In genomic region chr16:53099318-53100130, GRCh38 we compare ENCODE assay signal across 1 cellular context.
TF ChIP-seq lines count a peak whose summit lies in the region.

No MANE protein-coding gene starts in this region.

TF ChIP-seq in HEK293, 187 proteins besides CTCF, POLR2A, EP300 and RAD21 (continued from another document and continues in another):
- TF ChIP-seq ZNF362 (tag by site-specific recombination; IDR thresholded peaks at IDR 0.05) (no peak), ZNF768 (tag by site-specific recombination; IDR thresholded peaks at IDR 0.05) (no peak), ZNF76 (tag by site-specific recombination; IDR thresholded peaks at IDR 0.05; ENCODE audit: borderline replicate concordance, low read depth) (0 out of 2 replicates have a peak, but pooled peaks have one; percentile 13), ZBTB20 (tag by site-specific recombination; IDR thresholded peaks at IDR 0.05) (peak; percentile 79), GLIS1 (tag by site-specific recombination; IDR thresholded peaks at IDR 0.05) (peak; percentile 79), ZNF394 (tag by site-specific recombination; IDR thresholded peaks at IDR 0.05; ENCODE audit: borderline replicate concordance) (peak; percentile 75; the same call in 1 of the 2 replicates), ZXDB (tag by site-specific recombination; IDR thresholded peaks at IDR 0.05) (peak; percentile 83), ZNF239 (tag by site-specific recombination; IDR thresholded peaks at IDR 0.05) (no peak), ZNF843 (tag by site-specific recombination; IDR thresholded peaks at IDR 0.05) (peak; percentile 46; the same call in 1 of the 2 replicates), SP3 (tag by site-specific recombination; IDR thresholded peaks at IDR 0.05) (peak; percentile 77), TSHZ1 (tag by site-specific recombination; IDR thresholded peaks at IDR 0.05; ENCODE audit: borderline replicate concordance) (no peak), ZNF202 (tag by site-specific recombination; IDR thresholded peaks at IDR 0.05; ENCODE audit: borderline replicate concordance) (no peak), ZNF341 (tag by site-specific recombination; IDR thresholded peaks at IDR 0.05; ENCODE audit: low read depth) (peak; percentile 85), ZNF571 (tag by site-specific recombination; IDR thresholded peaks at IDR 0.05) (no peak), ZIC2 (tag by site-specific recombination; IDR thresholded peaks at IDR 0.05) (peak; percentile 92), OVOL3 (tag by site-specific recombination; IDR thresholded peaks at IDR 0.05) (no peak), ZNF747 (tag by site-specific recombination; IDR thresholded peaks at IDR 0.05) (no peak), ZFHX2 (tag by site-specific recombination; conservative IDR thresholded peaks at IDR 0.05) (peak; percentile 86), ZBTB8A (tag by site-specific recombination; IDR thresholded peaks at IDR 0.05) (peak; percentile 56; the same call in 1 of the 2 replicates), ZNF561 (tag by site-specific recombination; IDR thresholded peaks at IDR 0.05; ENCODE audit: borderline replicate concordance) (peak; percentile 79; the same call in 1 of the 2 replicates), ZBTB48 (tag by site-specific recombination; IDR thresholded peaks at IDR 0.05) (0 out of 2 replicates have a peak, but pooled peaks have one; percentile 4), YY2 (tag by site-specific recombination; IDR thresholded peaks at IDR 0.05) (no peak), ZNF600 (tag by site-specific recombination; IDR thresholded peaks at IDR 0.05) (peak; percentile 78), SP7 (tag by site-specific recombination; IDR thresholded peaks at IDR 0.05) (peak; percentile 73), ZNF654 (tag by site-specific recombination; IDR thresholded peaks at IDR 0.05; ENCODE audit: low read depth) (no peak), PRDM10 (tag by site-specific recombination; IDR thresholded peaks at IDR 0.05) (peak; percentile 95), ZNF626 (tag by site-specific recombination; IDR thresholded peaks at IDR 0.05) (no peak), ZNF513 (tag by site-specific recombination; IDR thresholded peaks at IDR 0.05) (peak; percentile 23; the same call in 1 of the 2 replicates), ZNF10 (tag by site-specific recombination; IDR thresholded peaks at IDR 0.05) (peak; percentile 49; the same call in 1 of the 2 replicates), KLF7 (tag by site-specific recombination; IDR thresholded peaks at IDR 0.05; ENCODE audit: borderline replicate concordance) (peak; percentile 53; the same call in 1 of the 2 replicates), BCL11A (tag by site-specific recombination; IDR thresholded peaks at IDR 0.05; ENCODE audit: low read depth) (0 out of 2 replicates have a peak, but pooled peaks have one; percentile 43), KLF9 (tag by site-specific recombination; IDR thresholded peaks at IDR 0.05; ENCODE audit: low read depth) (peak; percentile 68)
- TF ChIP-seq, protein P1, sequence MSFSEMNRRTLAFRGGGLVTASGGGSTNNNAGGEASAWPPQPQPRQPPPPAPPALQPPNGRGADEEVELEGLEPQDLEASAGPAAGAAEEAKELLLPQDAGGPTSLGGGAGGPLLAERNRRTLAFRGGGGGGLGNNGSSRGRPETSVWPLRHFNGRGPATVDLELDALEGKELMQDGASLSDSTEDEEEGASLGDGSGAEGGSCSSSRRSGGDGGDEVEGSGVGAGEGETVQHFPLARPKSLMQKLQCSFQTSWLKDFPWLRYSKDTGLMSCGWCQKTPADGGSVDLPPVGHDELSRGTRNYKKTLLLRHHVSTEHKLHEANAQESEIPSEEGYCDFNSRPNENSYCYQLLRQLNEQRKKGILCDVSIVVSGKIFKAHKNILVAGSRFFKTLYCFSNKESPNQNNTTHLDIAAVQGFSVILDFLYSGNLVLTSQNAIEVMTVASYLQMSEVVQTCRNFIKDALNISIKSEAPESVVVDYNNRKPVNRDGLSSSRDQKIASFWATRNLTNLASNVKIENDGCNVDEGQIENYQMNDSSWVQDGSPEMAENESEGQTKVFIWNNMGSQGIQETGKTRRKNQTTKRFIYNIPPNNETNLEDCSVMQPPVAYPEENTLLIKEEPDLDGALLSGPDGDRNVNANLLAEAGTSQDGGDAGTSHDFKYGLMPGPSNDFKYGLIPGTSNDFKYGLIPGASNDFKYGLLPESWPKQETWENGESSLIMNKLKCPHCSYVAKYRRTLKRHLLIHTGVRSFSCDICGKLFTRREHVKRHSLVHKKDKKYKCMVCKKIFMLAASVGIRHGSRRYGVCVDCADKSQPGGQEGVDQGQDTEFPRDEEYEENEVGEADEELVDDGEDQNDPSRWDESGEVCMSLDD (tag by site-specific recombination; IDR thresholded peaks at IDR 0.05): peak; percentile 62; the same call in 1 of the 2 replicates
- TF ChIP-seq, protein P2, sequence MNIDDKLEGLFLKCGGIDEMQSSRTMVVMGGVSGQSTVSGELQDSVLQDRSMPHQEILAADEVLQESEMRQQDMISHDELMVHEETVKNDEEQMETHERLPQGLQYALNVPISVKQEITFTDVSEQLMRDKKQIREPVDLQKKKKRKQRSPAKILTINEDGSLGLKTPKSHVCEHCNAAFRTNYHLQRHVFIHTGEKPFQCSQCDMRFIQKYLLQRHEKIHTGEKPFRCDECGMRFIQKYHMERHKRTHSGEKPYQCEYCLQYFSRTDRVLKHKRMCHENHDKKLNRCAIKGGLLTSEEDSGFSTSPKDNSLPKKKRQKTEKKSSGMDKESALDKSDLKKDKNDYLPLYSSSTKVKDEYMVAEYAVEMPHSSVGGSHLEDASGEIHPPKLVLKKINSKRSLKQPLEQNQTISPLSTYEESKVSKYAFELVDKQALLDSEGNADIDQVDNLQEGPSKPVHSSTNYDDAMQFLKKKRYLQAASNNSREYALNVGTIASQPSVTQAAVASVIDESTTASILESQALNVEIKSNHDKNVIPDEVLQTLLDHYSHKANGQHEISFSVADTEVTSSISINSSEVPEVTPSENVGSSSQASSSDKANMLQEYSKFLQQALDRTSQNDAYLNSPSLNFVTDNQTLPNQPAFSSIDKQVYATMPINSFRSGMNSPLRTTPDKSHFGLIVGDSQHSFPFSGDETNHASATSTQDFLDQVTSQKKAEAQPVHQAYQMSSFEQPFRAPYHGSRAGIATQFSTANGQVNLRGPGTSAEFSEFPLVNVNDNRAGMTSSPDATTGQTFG (tag by site-specific recombination; IDR thresholded peaks at IDR 0.05; ENCODE audit: borderline replicate concordance): no peak
- TF ChIP-seq, protein P3, sequence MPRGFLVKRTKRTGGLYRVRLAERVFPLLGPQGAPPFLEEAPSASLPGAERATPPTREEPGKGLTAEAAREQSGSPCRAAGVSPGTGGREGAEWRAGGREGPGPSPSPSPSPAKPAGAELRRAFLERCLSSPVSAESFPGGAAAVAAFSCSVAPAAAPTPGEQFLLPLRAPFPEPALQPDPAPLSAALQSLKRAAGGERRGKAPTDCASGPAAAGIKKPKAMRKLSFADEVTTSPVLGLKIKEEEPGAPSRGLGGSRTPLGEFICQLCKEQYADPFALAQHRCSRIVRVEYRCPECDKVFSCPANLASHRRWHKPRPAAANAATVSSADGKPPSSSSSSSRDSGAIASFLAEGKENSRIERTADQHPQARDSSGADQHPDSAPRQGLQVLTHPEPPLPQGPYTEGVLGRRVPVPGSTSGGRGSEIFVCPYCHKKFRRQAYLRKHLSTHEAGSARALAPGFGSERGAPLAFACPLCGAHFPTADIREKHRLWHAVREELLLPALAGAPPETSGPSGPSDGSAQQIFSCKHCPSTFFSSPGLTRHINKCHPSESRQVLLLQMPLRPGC (tag by site-specific recombination; IDR thresholded peaks at IDR 0.05): no peak
- TF ChIP-seq, protein P4, sequence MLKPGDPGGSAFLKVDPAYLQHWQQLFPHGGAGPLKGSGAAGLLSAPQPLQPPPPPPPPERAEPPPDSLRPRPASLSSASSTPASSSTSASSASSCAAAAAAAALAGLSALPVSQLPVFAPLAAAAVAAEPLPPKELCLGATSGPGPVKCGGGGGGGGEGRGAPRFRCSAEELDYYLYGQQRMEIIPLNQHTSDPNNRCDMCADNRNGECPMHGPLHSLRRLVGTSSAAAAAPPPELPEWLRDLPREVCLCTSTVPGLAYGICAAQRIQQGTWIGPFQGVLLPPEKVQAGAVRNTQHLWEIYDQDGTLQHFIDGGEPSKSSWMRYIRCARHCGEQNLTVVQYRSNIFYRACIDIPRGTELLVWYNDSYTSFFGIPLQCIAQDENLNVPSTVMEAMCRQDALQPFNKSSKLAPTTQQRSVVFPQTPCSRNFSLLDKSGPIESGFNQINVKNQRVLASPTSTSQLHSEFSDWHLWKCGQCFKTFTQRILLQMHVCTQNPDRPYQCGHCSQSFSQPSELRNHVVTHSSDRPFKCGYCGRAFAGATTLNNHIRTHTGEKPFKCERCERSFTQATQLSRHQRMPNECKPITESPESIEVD (tag by site-specific recombination; IDR thresholded peaks at IDR 0.05): no peak
- TF ChIP-seq, protein P5, sequence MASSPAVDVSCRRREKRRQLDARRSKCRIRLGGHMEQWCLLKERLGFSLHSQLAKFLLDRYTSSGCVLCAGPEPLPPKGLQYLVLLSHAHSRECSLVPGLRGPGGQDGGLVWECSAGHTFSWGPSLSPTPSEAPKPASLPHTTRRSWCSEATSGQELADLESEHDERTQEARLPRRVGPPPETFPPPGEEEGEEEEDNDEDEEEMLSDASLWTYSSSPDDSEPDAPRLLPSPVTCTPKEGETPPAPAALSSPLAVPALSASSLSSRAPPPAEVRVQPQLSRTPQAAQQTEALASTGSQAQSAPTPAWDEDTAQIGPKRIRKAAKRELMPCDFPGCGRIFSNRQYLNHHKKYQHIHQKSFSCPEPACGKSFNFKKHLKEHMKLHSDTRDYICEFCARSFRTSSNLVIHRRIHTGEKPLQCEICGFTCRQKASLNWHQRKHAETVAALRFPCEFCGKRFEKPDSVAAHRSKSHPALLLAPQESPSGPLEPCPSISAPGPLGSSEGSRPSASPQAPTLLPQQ (tag by site-specific recombination; IDR thresholded peaks at IDR 0.05): peak; percentile 46; the same call in 1 of the 2 replicates
